Comparison of ENCODE assay signal across 8 cellular contexts in genomic region chr10:71770255-71770654, GRCh38. TPM values are rescaled to one million over a fixed set of nuclear protein-coding genes. Genes with fewer than 3 reads are reported as not detected.
DNase-seq lines count a peak whose midpoint lies in the region; ATAC-seq and TF ChIP-seq lines count a peak whose summit lies in the region.
"Had no signal": no experiment of that assay in that cellular context is flagged by ENCODE, and none has a peak within 500 bp of the region (broad histone marks: within the 10 kb centered on the region; RNA-seq: fewer than 3 reads in every experiment).

No MANE protein-coding gene starts in this region.

- H3K4me3 Mint-ChIP-seq in activated T-helper 2 cell treated with anti-CD3 and anti-CD28 coated beads, Interferon-gamma antibody, Interleukin-2, Interleukin-4, amounts not matched to agents 10 μg/mL and 5 μg/mL and 100 μg/mL, durations not matched to agents 14 hours and 24 hours and 36 hours (ENCODE audit: low read depth) = peak overlapping the region; percentile 86
- H3K4me3 Mint-ChIP-seq in chondrocyte (ENCODE audit: unreplicated experiment) = no peak overlapping the region

- H3K36me3 Mint-ChIP-seq in activated T-helper 2 cell treated with anti-CD3 and anti-CD28 coated beads, Interferon-gamma antibody, Interleukin-2, Interleukin-4, amounts not matched to agents 10 μg/mL and 5 μg/mL and 100 μg/mL, durations not matched to agents 14 hours and 24 hours and 36 hours (ENCODE audit: low read depth) = peaks cover 56% of the 10 kb centered on the region
- H3K36me3 Mint-ChIP-seq in chondrocyte (ENCODE audit: low read depth) = no peaks in the 10 kb centered on the region

- H3K4me1 ChIP-seq in stomach smooth muscle (ENCODE audit: control insufficient read depth, insufficient read depth, low read length) = peaks cover 78% of the 10 kb centered on the region

- H3K27me3 ChIP-seq in stomach smooth muscle (ENCODE audit: control insufficient read depth in 1 of 2, insufficient read depth in 2 of 2, low read length in 2 of 2) = no peaks in the 10 kb centered on the region

- no peaks in the 10 kb centered on the region for H3K36me3 ChIP-seq in stomach smooth muscle (ENCODE audit: control insufficient read depth in 2 of 2, insufficient read depth in 2 of 2, low read length in 2 of 2)

- H3K4me3 ChIP-seq in stomach smooth muscle (ENCODE audit: low read length in 2 of 2) = peak overlapping the region in 1 of 2 donors; percentile 93

- H3K4me1 Mint-ChIP-seq in activated T-helper 2 cell treated with anti-CD3 and anti-CD28 coated beads, Interferon-gamma antibody, Interleukin-2, Interleukin-4, amounts not matched to agents 10 μg/mL and 5 μg/mL and 100 μg/mL, durations not matched to agents 14 hours and 24 hours and 36 hours (ENCODE audit: low read depth) = peaks cover 66% of the 10 kb centered on the region
- peaks cover 34% of the 10 kb centered on the region for H3K4me1 Mint-ChIP-seq in chondrocyte (ENCODE audit: low read depth)

- H3K27ac ChIP-seq in stomach smooth muscle (ENCODE audit: low read length) = peak overlapping the region; percentile 88

- peak overlapping the region; percentile 97 for H3K27ac Mint-ChIP-seq in activated T-helper 2 cell treated with anti-CD3 and anti-CD28 coated beads, Interferon-gamma antibody, Interleukin-2, Interleukin-4, amounts not matched to agents 10 μg/mL and 5 μg/mL and 100 μg/mL, durations not matched to agents 14 hours and 24 hours and 36 hours
- no peak overlapping the region for H3K27ac Mint-ChIP-seq in chondrocyte (ENCODE audit: unreplicated experiment)

- ATAC-seq in left ventricle myocardium superior (no peak), GM18519 (IDR thresholded peaks at IDR 0.05; ENCODE audit: low FRiP score, unreplicated experiment) (no peak)

- DNase-seq in M059J (ENCODE audit: low read depth) = peak; percentile 83
- DNase-seq in activated T-helper 2 cell treated with anti-CD3 and anti-CD28 coated beads, Interferon-gamma antibody, Interleukin-2, Interleukin-4, amounts not matched to agents 10 μg/mL and 5 μg/mL and 100 μg/mL, durations not matched to agents 14 hours and 24 hours and 36 hours (ENCODE audit: low spot score) = no peak
- peak; percentile 34 for DNase-seq in left ventricle myocardium superior
- no peak for DNase-seq in stimulated activated CD4-positive, alpha-beta T cell treated with anti-CD3 and anti-CD28 coated beads, Interleukin-4, amount 100 ng/mL, for 4 hours
- DNase-seq in chondrocyte (ENCODE audit: low spot score) = no peak
- DNase-seq: NCI-H446 had no signal

- H3K9ac ChIP-seq in stomach smooth muscle (ENCODE audit: low read length in 2 of 2) = no peak overlapping the region

- no peaks in the 10 kb centered on the region for H3K27me3 Mint-ChIP-seq in activated T-helper 2 cell treated with anti-CD3 and anti-CD28 coated beads, Interferon-gamma antibody, Interleukin-2, Interleukin-4, amounts not matched to agents 10 μg/mL and 5 μg/mL and 100 μg/mL, durations not matched to agents 14 hours and 24 hours and 36 hours (ENCODE audit: low read depth)
- peaks cover 3% of the 10 kb centered on the region for H3K27me3 Mint-ChIP-seq in chondrocyte (ENCODE audit: low read depth)

- intact Hi-C loops in activated T-helper 2 cell treated with anti-CD3 and anti-CD28 coated beads, Interferon-gamma antibody, Interleukin-2, Interleukin-4, amounts not matched to agents 10 μg/mL and 5 μg/mL and 100 μg/mL, durations not matched to agents 14 hours and 24 hours and 36 hours (cut with micrococcal nuclease) = loop anchor here (10.0 kb wide), 1 partner anchor 165 kb away; no protein-coding TSS in a partner anchor
- intact Hi-C loops in left ventricle myocardium superior (cut with micrococcal nuclease) = no loop called here

- H3K9me3 ChIP-seq in stomach smooth muscle (ENCODE audit: control insufficient read depth in 2 of 2, low read length in 2 of 2) = no peaks in the 10 kb centered on the region

- H3K9me3 Mint-ChIP-seq in activated T-helper 2 cell treated with anti-CD3 and anti-CD28 coated beads, Interferon-gamma antibody, Interleukin-2, Interleukin-4, amounts not matched to agents 10 μg/mL and 5 μg/mL and 100 μg/mL, durations not matched to agents 14 hours and 24 hours and 36 hours = no peaks in the 10 kb centered on the region
- no peaks in the 10 kb centered on the region for H3K9me3 Mint-ChIP-seq in chondrocyte (ENCODE audit: low read depth)

- no peak for TF ChIP-seq CTCF in chondrocyte (IDR thresholded peaks at IDR 0.05)

RNA-seq across cellular contexts. Expression of gene VSIR, which starts 3.1 kb away (rescaled TPM):
- total RNA-seq in M059J (2014; rRNA removed; shearing (Covaris generic)) = 5.3 and 17.1 TPM in 2 replicates
- 56.5 and 61.9 TPM in 2 replicates for total RNA-seq in activated T-helper 2 cell treated with anti-CD3 and anti-CD28 coated beads, Interferon-gamma antibody, Interleukin-2, Interleukin-4, amounts not matched to agents 10 μg/mL and 5 μg/mL and 100 μg/mL, durations not matched to agents 14 hours and 24 hours and 36 hours
- total RNA-seq in left ventricle myocardium superior = 127 TPM
- 0.49 to 1.3 TPM in 2 of 3 replicates, not detected in the other for total RNA-seq in chondrocyte

RNA-seq across cellular contexts. Expression of gene C10orf105, which starts 50.7 kb away (rescaled TPM):
- total RNA-seq in M059J (2014; rRNA removed; shearing (Covaris generic)) = not detected in 2 replicates
- 0.11 and 0.18 TPM in 2 replicates for total RNA-seq in activated T-helper 2 cell treated with anti-CD3 and anti-CD28 coated beads, Interferon-gamma antibody, Interleukin-2, Interleukin-4, amounts not matched to agents 10 μg/mL and 5 μg/mL and 100 μg/mL, durations not matched to agents 14 hours and 24 hours and 36 hours
- total RNA-seq in left ventricle myocardium superior (0.07 TPM), chondrocyte (not detected in 3 replicates)

Comparison
In these comparisons a context has a peak if more than half of its experiments do, and no peak if none do; other contexts are left out.
1. DNase-seq: peak in M059J (single experiment) and left ventricle myocardium superior (single experiment); none in activated T-helper 2 cell treated with anti-CD3 and anti-CD28 coated beads, Interferon-gamma antibody, Interleukin-2, Interleukin-4, amounts not matched to agents 10 μg/mL and 5 μg/mL and 100 μg/mL, durations not matched to agents 14 hours and 24 hours and 36 hours (single experiment), stimulated activated CD4-positive, alpha-beta T cell treated with anti-CD3 and anti-CD28 coated beads, Interleukin-4, amount 100 ng/mL, for 4 hours (0 of 2) and chondrocyte (single experiment).